ENCODE assay signal across 34 cellular contexts in the genomic region with DNA sequence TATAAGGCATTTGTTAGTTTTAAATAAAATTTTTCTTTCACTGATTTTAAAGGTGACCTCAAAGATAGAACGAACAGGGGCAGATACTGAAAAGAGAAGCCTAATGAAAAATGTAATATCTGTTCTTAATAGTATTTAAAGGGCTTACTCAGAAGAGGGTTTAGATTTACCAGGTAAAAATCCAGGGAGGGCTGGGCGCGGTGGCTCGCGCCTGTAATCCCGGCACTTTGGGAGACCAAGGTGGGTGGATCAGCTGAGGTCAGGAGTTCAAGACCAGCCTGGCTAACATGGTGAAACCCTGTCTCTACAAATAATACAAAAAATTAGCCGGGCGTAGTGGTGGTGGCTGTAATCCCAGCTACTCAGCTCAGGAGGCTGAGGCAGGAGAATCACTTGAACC.
"Had no signal": no experiment of that assay in that cellular context is flagged by ENCODE, and none has a peak within 500 bp of the region (broad histone marks: within the 10 kb centered on the region; RNA-seq: fewer than 3 reads in every experiment).

No MANE protein-coding gene starts in this region.

- H3K27ac ChIP-seq: KMS-11 had no signal

- DNase-seq: Karpas-422, Kasumi-1, KG1, MG63, MV-4-11, NCI-H1048, NCI-H1092, NCI-H1092 treated with DMSO at 0.1 percent for 48 hours, NCI-H1105, NCI-H1105 treated with DMSO at 0.1 percent for 48 hours, NCI-H1417, NCI-H1417 treated with DMSO at 0.1 percent for 48 hours, NCI-H1436, NCI-H1436 treated with DMSO at 0.1 percent for 48 hours, NCI-H146, NCI-H1694, NCI-H1694 treated with DMSO at 0.1 percent for 48 hours, NCI-H187, NCI-H187 treated with DMSO at 0.1 percent for 48 hours, NCI-H1930, NCI-H2029, NCI-H2029 treated with DMSO at 0.1 percent for 48 hours, NCI-H2081, NCI-H2081 treated with DMSO at 0.1 percent for 48 hours, NCI-H2107, NCI-H2171, NCI-H2171 treated with DMSO at 0.1 percent for 48 hours, NCI-H2227 treated with DMSO at 0.1 percent for 48 hours, NCI-H226, NCI-H345, NCI-H446, NCI-H446 treated with DMSO at 0.1 percent for 48 hours, NCI-H510A had no signal

- H3K27me3 ChIP-seq: MG63 had no signal

- H3K4me3 ChIP-seq: MG63 had no signal

- H3K36me3 ChIP-seq: MG63 had no signal

- H3K9me3 ChIP-seq: MG63 had no signal

- H3K4me2 ChIP-seq: KMS-11 had no signal

- H3K9ac ChIP-seq: KMS-11 had no signal
